Comparison of ENCODE assay signal across 1 cellular context in the genomic region with DNA sequence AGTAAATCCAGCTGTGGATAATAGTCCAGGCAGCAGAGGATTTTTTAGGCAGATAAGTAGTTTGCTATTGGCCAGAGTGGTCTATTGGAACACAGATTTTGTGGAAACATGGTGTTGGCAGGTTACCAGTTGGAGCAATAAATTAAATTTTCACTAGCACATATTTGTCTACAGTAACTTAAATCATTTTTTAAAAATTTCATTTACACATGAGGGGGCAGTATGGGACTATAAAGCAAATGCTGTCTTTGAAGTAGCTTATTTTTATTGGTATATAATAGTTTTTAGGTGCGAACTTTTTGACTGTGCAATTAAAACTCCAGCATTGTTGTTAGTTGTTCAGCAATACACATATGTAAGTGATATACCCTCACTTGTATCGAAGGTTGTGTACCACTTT.
TF ChIP-seq lines count a peak whose summit lies in the region.

No MANE protein-coding gene starts in this region.

TF ChIP-seq in neural cell, 6 proteins besides CTCF, POLR2A, EP300 and RAD21:
- TF ChIP-seq SMC3 (conservative IDR thresholded peaks at IDR 0.05; ENCODE audit: poor library complexity): peak; percentile 53
- TF ChIP-seq, protein P1, sequence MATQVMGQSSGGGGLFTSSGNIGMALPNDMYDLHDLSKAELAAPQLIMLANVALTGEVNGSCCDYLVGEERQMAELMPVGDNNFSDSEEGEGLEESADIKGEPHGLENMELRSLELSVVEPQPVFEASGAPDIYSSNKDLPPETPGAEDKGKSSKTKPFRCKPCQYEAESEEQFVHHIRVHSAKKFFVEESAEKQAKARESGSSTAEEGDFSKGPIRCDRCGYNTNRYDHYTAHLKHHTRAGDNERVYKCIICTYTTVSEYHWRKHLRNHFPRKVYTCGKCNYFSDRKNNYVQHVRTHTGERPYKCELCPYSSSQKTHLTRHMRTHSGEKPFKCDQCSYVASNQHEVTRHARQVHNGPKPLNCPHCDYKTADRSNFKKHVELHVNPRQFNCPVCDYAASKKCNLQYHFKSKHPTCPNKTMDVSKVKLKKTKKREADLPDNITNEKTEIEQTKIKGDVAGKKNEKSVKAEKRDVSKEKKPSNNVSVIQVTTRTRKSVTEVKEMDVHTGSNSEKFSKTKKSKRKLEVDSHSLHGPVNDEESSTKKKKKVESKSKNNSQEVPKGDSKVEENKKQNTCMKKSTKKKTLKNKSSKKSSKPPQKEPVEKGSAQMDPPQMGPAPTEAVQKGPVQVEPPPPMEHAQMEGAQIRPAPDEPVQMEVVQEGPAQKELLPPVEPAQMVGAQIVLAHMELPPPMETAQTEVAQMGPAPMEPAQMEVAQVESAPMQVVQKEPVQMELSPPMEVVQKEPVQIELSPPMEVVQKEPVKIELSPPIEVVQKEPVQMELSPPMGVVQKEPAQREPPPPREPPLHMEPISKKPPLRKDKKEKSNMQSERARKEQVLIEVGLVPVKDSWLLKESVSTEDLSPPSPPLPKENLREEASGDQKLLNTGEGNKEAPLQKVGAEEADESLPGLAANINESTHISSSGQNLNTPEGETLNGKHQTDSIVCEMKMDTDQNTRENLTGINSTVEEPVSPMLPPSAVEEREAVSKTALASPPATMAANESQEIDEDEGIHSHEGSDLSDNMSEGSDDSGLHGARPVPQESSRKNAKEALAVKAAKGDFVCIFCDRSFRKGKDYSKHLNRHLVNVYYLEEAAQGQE (IDR thresholded peaks at IDR 0.05; ENCODE audit: borderline replicate concordance): no peak
